1 cellular context compared by ENCODE assay signal in the genomic region with DNA sequence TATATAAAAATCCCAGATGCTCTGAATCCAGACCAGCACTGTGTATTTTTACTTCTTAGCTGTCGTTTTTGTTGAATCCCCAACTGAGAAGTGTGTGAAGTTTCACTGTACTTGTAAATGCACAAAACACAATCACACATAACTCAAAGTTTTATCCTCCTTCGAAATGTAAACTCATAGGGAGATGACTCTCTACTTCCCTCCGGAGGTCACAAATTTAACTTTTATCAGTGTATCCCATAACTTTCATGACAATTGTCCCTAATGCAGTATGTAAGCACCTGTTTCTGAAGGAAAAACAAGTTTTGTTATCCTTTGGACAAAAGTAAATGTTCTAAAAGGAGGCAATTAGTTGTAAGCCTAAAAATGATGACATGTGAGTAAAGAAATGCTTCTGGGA.
TF ChIP-seq lines count a peak whose summit lies in the region.

No MANE protein-coding gene starts in this region.

TF ChIP-seq in H1, 55 proteins besides CTCF, POLR2A, EP300 and RAD21:
- TF ChIP-seq HDAC2 (IDR thresholded peaks at IDR 0.05; ENCODE audit: borderline replicate concordance in 1 of 2, low read depth in 2 of 2, low read length in 2 of 2) = no peak
- TF ChIP-seq BACH1 (IDR thresholded peaks at IDR 0.05; ENCODE audit: low read length) = no peak
- no peak for TF ChIP-seq TAF7 (optimal IDR thresholded peaks at IDR 0.05; ENCODE audit: borderline replicate concordance, low read depth, low read length)
- no peak for TF ChIP-seq CBX5 (IDR thresholded peaks at IDR 0.05; ENCODE audit: low read depth, low read length)
- no peak for TF ChIP-seq SIRT6 (IDR thresholded peaks at IDR 0.05; ENCODE audit: low read length)
- no peak for TF ChIP-seq TAF1 (IDR thresholded peaks at IDR 0.05; ENCODE audit: low read depth, low read length)
- TF ChIP-seq CHD1 (IDR thresholded peaks at IDR 0.05; ENCODE audit: low read depth, low read length) = no peak
TF ChIP-seq in H1: peak in this region for 0.
